Comparison of ENCODE assay signal across 22 cellular contexts in genomic region chr7:133155121-133155520, GRCh38.
A peak's percentile ranks its signal among the peaks of the same experiment; 100 is the strongest.
DNase-seq lines count a peak whose midpoint lies in the region; ATAC-seq and TF ChIP-seq lines count a peak whose summit lies in the region.
"Had no signal": no experiment of that assay in that cellular context is flagged by ENCODE, and none has a peak within 500 bp of the region (broad histone marks: within the 10 kb centered on the region; RNA-seq: fewer than 3 reads in every experiment).

No MANE protein-coding gene starts in this region.

- H3K27ac Mint-ChIP-seq in MCF 10A (ENCODE audit: low read depth, unreplicated experiment): no peak overlapping the region
- no peak overlapping the region for H3K27ac Mint-ChIP-seq in HFFc6
- H3K27ac Mint-ChIP-seq in activated CD8-positive, alpha-beta T cell treated with anti-CD3 and anti-CD28 coated beads for 36 hours: no peak overlapping the region
- H3K27ac Mint-ChIP-seq: B cell; CD4-positive, CD25-positive, alpha-beta regulatory T cell; CD8-positive, alpha-beta T cell had no signal

- no peak for ATAC-seq in activated CD8-positive, alpha-beta T cell treated with anti-CD3 and anti-CD28 coated beads for 36 hours
- ATAC-seq: CD8-positive, alpha-beta T cell; GM12878 had no signal

- no TSS peak for BruUV-seq in MCF 10A (replicated peaks; lab: Mats Ljungman, UMichigan)

- H3K4me1 ChIP-seq in breast epithelium: no peaks in the 10 kb centered on the region
- H3K4me1 ChIP-seq: BLaER1, Caco-2 had no signal

- H3K4me1 Mint-ChIP-seq in MCF 10A (ENCODE audit: insufficient read depth, unreplicated experiment): no peaks in the 10 kb centered on the region
- H3K4me1 Mint-ChIP-seq in HFFc6 (ENCODE audit: low read depth): no peaks in the 10 kb centered on the region
- H3K4me1 Mint-ChIP-seq in activated CD8-positive, alpha-beta T cell treated with anti-CD3 and anti-CD28 coated beads for 36 hours (ENCODE audit: low read depth): no peaks in the 10 kb centered on the region
- H3K4me1 Mint-ChIP-seq: B cell had no signal

- TF ChIP-seq CTCF in MCF 10A (IDR thresholded peaks at IDR 0.05; ENCODE audit: unreplicated experiment) (no peak), breast epithelium (IDR thresholded peaks at IDR 0.05) (no peak), NB4 (IDR thresholded peaks at IDR 0.05; ENCODE audit: low read depth, low read length) (no peak), fibroblast of pulmonary artery (IDR thresholded peaks at IDR 0.05; ENCODE audit: low read length, missing control alignments) (no peak), HFFc6 (IDR thresholded peaks at IDR 0.05) (no peak)
- TF ChIP-seq CTCF in activated CD8-positive, alpha-beta T cell treated with anti-CD3 and anti-CD28 coated beads for 36 hours (IDR thresholded peaks at IDR 0.05): no peak

- POLR2A ChIA-PET in MCF 10A (lab: Yijun Ruan, JAX): no interaction called here
- POLR2A ChIA-PET in activated CD8-positive, alpha-beta T cell treated with anti-CD3 and anti-CD28 coated beads for 36 hours (lab: Charles Lee): no interaction called here

- H3K4me3 Mint-ChIP-seq in MCF 10A (ENCODE audit: unreplicated experiment) (no peak overlapping the region), HFFc6 (no peak overlapping the region)
- H3K4me3 Mint-ChIP-seq in activated CD8-positive, alpha-beta T cell treated with anti-CD3 and anti-CD28 coated beads for 36 hours: no peak overlapping the region
- H3K4me3 Mint-ChIP-seq: B cell; CD4-positive, CD25-positive, alpha-beta regulatory T cell; CD8-positive, alpha-beta T cell had no signal

- no peak overlapping the region for H3K27ac ChIP-seq in breast epithelium
- H3K27ac ChIP-seq: 22Rv1, BLaER1, C4-2B had no signal

- H3K36me3 Mint-ChIP-seq in MCF 10A (ENCODE audit: insufficient read depth, unreplicated experiment) (no peaks in the 10 kb centered on the region), HFFc6 (ENCODE audit: low read depth) (no peaks in the 10 kb centered on the region)
- no peaks in the 10 kb centered on the region for H3K36me3 Mint-ChIP-seq in activated CD8-positive, alpha-beta T cell treated with anti-CD3 and anti-CD28 coated beads for 36 hours (ENCODE audit: low read depth)
- H3K36me3 Mint-ChIP-seq: CD4-positive, CD25-positive, alpha-beta regulatory T cell; CD8-positive, alpha-beta T cell had no signal

- no peaks in the 10 kb centered on the region for H3K9me3 ChIP-seq in breast epithelium
- H3K9me3 ChIP-seq: BLaER1, Caco-2 had no signal

- H3K27me3 ChIP-seq in breast epithelium: no peaks in the 10 kb centered on the region
- H3K27me3 ChIP-seq: BLaER1 had no signal

- TF ChIP-seq POLR2A in breast epithelium (IDR thresholded peaks at IDR 0.05): no peak
- no peak for TF ChIP-seq POLR2A in NB4 (IDR thresholded peaks at IDR 0.05; ENCODE audit: extremely low read depth, insufficient read length)

- H3K27me3 Mint-ChIP-seq in MCF 10A (ENCODE audit: insufficient read depth, unreplicated experiment) (peaks cover 12% of the 10 kb centered on the region), HFFc6 (ENCODE audit: insufficient read depth) (peaks cover 16% of the 10 kb centered on the region; the same call in 1 of the 2 replicates)
- H3K27me3 Mint-ChIP-seq in activated CD8-positive, alpha-beta T cell treated with anti-CD3 and anti-CD28 coated beads for 36 hours: peaks cover 2% of the 10 kb centered on the region

- CTCF ChIA-PET in MCF 10A (lab: Yijun Ruan, JAX): interaction anchor here (0.5 kb wide), 1 partner anchor 693 kb away, joined by 3 read pairs; no protein-coding TSS in a partner anchor
- CTCF ChIA-PET in activated CD8-positive, alpha-beta T cell treated with anti-CD3 and anti-CD28 coated beads for 36 hours (lab: Charles Lee): interaction anchor here (0.7 kb wide), 1 partner anchor 12 kb away, joined by 3 read pairs; no protein-coding TSS in a partner anchor

- intact Hi-C loops in MCF 10A (cut with micrococcal nuclease): no loop called here
- intact Hi-C loops in breast epithelium (cut with DNase I; ENCODE audit: low total_unique reads): no loop called here
- intact Hi-C loops in activated CD8-positive, alpha-beta T cell treated with anti-CD3 and anti-CD28 coated beads for 36 hours (cut with micrococcal nuclease): no loop called here

- DNase-seq in MCF 10A (ENCODE audit: unreplicated experiment) (peak; percentile 8), breast epithelium (ENCODE audit: low spot score in 2 of 2) (no peak), NB4 (ENCODE audit: low read depth) (peak; percentile 15), fibroblast of pulmonary artery (ENCODE audit: low read depth) (peak; percentile 1), HFFc6 (no peak), globus pallidus (ENCODE audit: low spot score) (no peak), OCI-M2 (lab: John Stamatoyannopoulos, UW; ENCODE audit: unreplicated experiment) (no peak)
- DNase-seq in activated CD8-positive, alpha-beta T cell treated with anti-CD3 and anti-CD28 coated beads for 36 hours: no peak
- DNase-seq: Caco-2; CD4-positive, CD25-positive, alpha-beta regulatory T cell; CD8-positive, alpha-beta T cell; DMS153; DND-41; EL; GDM1; H7; HCEC 1CT had no signal

- no peak overlapping the region for H3K4me3 ChIP-seq in breast epithelium
- H3K4me3 ChIP-seq in NB4 (ENCODE audit: low read depth, low read length): no peak overlapping the region
- H3K4me3 ChIP-seq in fibroblast of pulmonary artery (replicated peaks; ENCODE audit: low read depth, low read length): no peak overlapping the region
- H3K4me3 ChIP-seq: BLaER1, GM12878 had no signal

- H3K9me3 Mint-ChIP-seq in MCF 10A (ENCODE audit: unreplicated experiment) (no peaks in the 10 kb centered on the region), HFFc6 (no peaks in the 10 kb centered on the region)
- H3K9me3 Mint-ChIP-seq in activated CD8-positive, alpha-beta T cell treated with anti-CD3 and anti-CD28 coated beads for 36 hours: peaks cover 6% of the 10 kb centered on the region
- H3K9me3 Mint-ChIP-seq: CD8-positive, alpha-beta T cell had no signal

- H3K36me3 ChIP-seq in breast epithelium: no peaks in the 10 kb centered on the region
- H3K36me3 ChIP-seq: BLaER1 had no signal

Comparison
In these comparisons a context has a peak if more than half of its experiments do, and no peak if none do; other contexts are left out.
1. DNase-seq: peak in MCF 10A (single experiment), NB4 (single experiment) and fibroblast of pulmonary artery (single experiment); none in breast epithelium (0 of 2), HFFc6 (single experiment), activated CD8-positive, alpha-beta T cell treated with anti-CD3 and anti-CD28 coated beads for 36 hours (single experiment), globus pallidus (single experiment) and OCI-M2 (single experiment).